Comparison of ENCODE assay signal across 8 cellular contexts in the genomic region with DNA sequence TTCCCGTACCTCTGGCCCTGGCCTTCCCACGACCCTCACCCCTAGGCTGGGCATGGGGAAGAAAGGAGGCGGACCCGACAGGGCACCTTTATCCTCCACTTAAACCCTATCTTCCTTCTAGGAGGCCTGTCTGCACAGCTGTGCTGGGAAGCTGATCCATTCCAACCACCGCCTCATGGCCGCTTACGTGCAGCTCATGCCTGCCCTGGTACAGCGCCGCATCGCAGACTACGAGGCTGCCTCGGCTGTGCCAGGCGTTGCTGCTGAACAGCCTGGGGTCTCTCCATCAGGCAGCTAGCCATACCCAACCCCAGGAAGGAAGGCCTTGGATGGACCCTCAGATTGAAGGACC. TPM values are rescaled to one million over a fixed set of nuclear protein-coding genes. Genes with fewer than 3 reads are reported as not detected.
DNase-seq lines count a peak whose midpoint lies in the region; ATAC-seq and TF ChIP-seq lines count a peak whose summit lies in the region.

No MANE protein-coding gene starts in this region.

- no peaks in the 10 kb centered on the region for H3K27me3 Mint-ChIP-seq in chondrocyte (ENCODE audit: low read depth)

- in situ Hi-C loops in IMR-90 (cut with MboI; ENCODE audit: low sequenced_read_pairs): no loop called here

- H3K14ac ChIP-seq in IMR-90 (replicated peaks; ENCODE audit: low read depth, low read length): peak overlapping the region; percentile 77

- peak overlapping the region; percentile 63 to 94; a peak in 3 of 4 replicates for H4K8ac ChIP-seq in IMR-90 (ENCODE audit: low read depth in 2 of 2, low read length in 2 of 2)

- H3K4me1 ChIP-seq in IMR-90 (ENCODE audit: control insufficient read depth, insufficient read depth, low read length) (peaks cover 8% of the 10 kb centered on the region), mononuclear cell (ENCODE audit: insufficient read depth, low read length) (peaks cover 34% of the 10 kb centered on the region)

- H3K27me3 ChIP-seq in IMR-90 (ENCODE audit: control insufficient read depth, insufficient read depth, low read length) (no peaks in the 10 kb centered on the region), mononuclear cell (ENCODE audit: insufficient read depth, low read length) (no peaks in the 10 kb centered on the region)

- POLR2A ChIA-PET in IMR-90 (lab: Charles Lee; ENCODE audit: unreplicated experiment): interaction anchor here (0.8 kb wide), 1 partner anchor 8 kb away, joined by 3 read pairs; no protein-coding TSS in a partner anchor

- H3K79me1 ChIP-seq in IMR-90 (ENCODE audit: low read depth in 1 of 2, low read length in 2 of 2): peaks cover 40 to 67% of the 10 kb centered on the region in 2 experiments

- H3K27ac ChIP-seq in IMR-90 (ENCODE audit: insufficient read depth, low read length): peak overlapping the region; percentile 84

- dilution Hi-C loops in IMR-90 (cut with HindIII; ENCODE audit: low sequenced_read_pairs, unreplicated experiment): no loop called here

- peak overlapping the region; percentile 54 for H3K56ac ChIP-seq in IMR-90 (ENCODE audit: extremely low read depth, insufficient read depth, low read length)

- H2AK5ac ChIP-seq in IMR-90 (ENCODE audit: low read depth, low read length): peak overlapping the region; percentile 87

- H2AK9ac ChIP-seq in IMR-90 (replicated peaks; ENCODE audit: low read depth, low read length, poor library complexity): peak overlapping the region; percentile 75

- H3K36me3 Mint-ChIP-seq in chondrocyte (ENCODE audit: low read depth): peaks cover 19% of the 10 kb centered on the region

- peak overlapping the region; percentile 82 for H3K4me3 ChIP-seq in IMR-90 (ENCODE audit: insufficient read depth, low read depth, low read length)
- peak overlapping the region; percentile 58 for H3K4me3 ChIP-seq in mononuclear cell (ENCODE audit: low read length)

- H3K4me2 ChIP-seq in IMR-90 (ENCODE audit: low read depth, low read length): peak overlapping the region; percentile 66

- H4K20me1 ChIP-seq in IMR-90 (ENCODE audit: insufficient read depth, low read length): peaks cover 10% of the 10 kb centered on the region

- H3K23ac ChIP-seq in IMR-90 (ENCODE audit: low read depth, low read length): peak overlapping the region; percentile 71; the same call in 1 of the 2 replicates

- H4K91ac ChIP-seq in IMR-90 (ENCODE audit: insufficient read depth, low read depth, low read length): peak overlapping the region; percentile 36; the same call in 1 of the 2 replicates

- DNase-seq in IMR-90 (no peak), chondrocyte (ENCODE audit: low spot score) (no peak), iPS-NIHi11 (ENCODE audit: low spot score) (no peak), HK-2 (ENCODE audit: unreplicated experiment) (no peak)

- H3K9me3 ChIP-seq in IMR-90 (ENCODE audit: control insufficient read depth, insufficient read depth, low read length) (no peaks in the 10 kb centered on the region), mononuclear cell (ENCODE audit: low read depth, low read length) (no peaks in the 10 kb centered on the region)

- H3K9ac ChIP-seq in IMR-90 (ENCODE audit: low read depth, low read length): peak overlapping the region; percentile 85

- peak overlapping the region; percentile 74 for H2BK5ac ChIP-seq in IMR-90 (ENCODE audit: low read depth, low read length, poor library complexity, severe bottlenecking)

- H3K9me1 ChIP-seq in IMR-90 (ENCODE audit: insufficient read depth, low read length): peaks cover 9% of the 10 kb centered on the region; the same call in 1 of the 2 replicates

- peaks cover 31% of the 10 kb centered on the region for H3K36me3 ChIP-seq in IMR-90 (ENCODE audit: control insufficient read depth, insufficient read depth, low read length)

- no peak overlapping the region for H3K18ac ChIP-seq in IMR-90 (ENCODE audit: low read depth, low read length)

- peak overlapping the region; percentile 99 for H3K27ac Mint-ChIP-seq in chondrocyte (ENCODE audit: unreplicated experiment)

- TF ChIP-seq POLR2A in GM18505 (IDR thresholded peaks at IDR 0.05; ENCODE audit: borderline replicate concordance, extremely low read depth, insufficient read depth, insufficient read length) (no peak), IMR-90 (IDR thresholded peaks at IDR 0.05; ENCODE audit: low read depth, low read length) (no peak)

- peak overlapping the region; percentile 69 for H3K4ac ChIP-seq in IMR-90 (ENCODE audit: low read depth, low read length)

- H3K9me3 Mint-ChIP-seq in chondrocyte (ENCODE audit: low read depth): no peaks in the 10 kb centered on the region

- H2BK15ac ChIP-seq in IMR-90 (ENCODE audit: low read depth, low read length): no peak overlapping the region

- no peak overlapping the region for H2BK20ac ChIP-seq in IMR-90 (ENCODE audit: low read depth, low read length)

- CTCF ChIA-PET in IMR-90 (lab: Yijun Ruan, JAX): interaction anchor here (1.2 to 1.4 kb wide), 2 partner anchors 8 to 103 kb away, joined by 3 to 4 read pairs; no protein-coding TSS in a partner anchor

- H3K4me1 Mint-ChIP-seq in chondrocyte (ENCODE audit: low read depth): peaks cover 39% of the 10 kb centered on the region

- no peak overlapping the region for H2BK120ac ChIP-seq in IMR-90 (ENCODE audit: low read depth, low read length)

- TF ChIP-seq RAD21 in IMR-90 (IDR thresholded peaks at IDR 0.05; ENCODE audit: low read length): no peak

- H2AFZ ChIP-seq in IMR-90 (replicated peaks; ENCODE audit: low read length, poor library complexity): peak overlapping the region; percentile 96

- ATAC-seq in GM18505 (IDR thresholded peaks at IDR 0.05; ENCODE audit: unreplicated experiment) (peak; percentile 2), IMR-90 (ENCODE audit: low read depth) (peak; percentile 3), HG02884 (IDR thresholded peaks at IDR 0.05; ENCODE audit: unreplicated experiment) (no peak), HG03432 (IDR thresholded peaks at IDR 0.05; ENCODE audit: unreplicated experiment) (no peak)

- 0% methylated on average over 2 of the region's 13 CpGs; no CpG with 5 or more reads in 1 of the 2 experiments for WGBS in IMR-90 (ENCODE audit: extremely low coverage in 2 of 2, insufficient read length in 1 of 2), 2 experiments

- BruUV-seq in IMR-90 (replicated peaks; lab: Mats Ljungman, UMichigan): no TSS peak

- no peak for TF ChIP-seq CTCF in IMR-90 (conservative IDR thresholded peaks at IDR 0.05; ENCODE audit: low read depth, low read length)
- no peak for TF ChIP-seq CTCF in chondrocyte (IDR thresholded peaks at IDR 0.05)

- H4K5ac ChIP-seq in IMR-90 (ENCODE audit: low read depth, low read length): peak overlapping the region; percentile 35

- peak overlapping the region; percentile 92 for H3K4me3 Mint-ChIP-seq in chondrocyte (ENCODE audit: unreplicated experiment)

- intact Hi-C loops in IMR-90 (cut with micrococcal nuclease): loop anchor here (5.0 kb wide), 2 partner anchors 120 to 200 kb away; a partner anchor contains a TSS

TF ChIP-seq in IMR-90, 13 proteins besides CTCF, POLR2A, EP300 and RAD21:
- no peak for TF ChIP-seq RFX5 (IDR thresholded peaks at IDR 0.05; ENCODE audit: low read depth, low read length)
- TF ChIP-seq MXI1 (IDR thresholded peaks at IDR 0.05; ENCODE audit: borderline replicate concordance, low read depth, low read length): peak; percentile 27; the same call in 1 of the 2 replicates
TF ChIP-seq in IMR-90: peak in this region for 1.

RNA-seq across cellular contexts. Expression of a gene that starts 0.6 kb away (rescaled TPM):
- 24.7 and 27.5 TPM in 2 replicates for total RNA-seq in IMR-90 (2012; rRNA removed)
- 22.8 and 27.1 TPM in 2 replicates for polyA plus RNA-seq in IMR-90 (2012; rRNA removed)
- 19.9 and 21.4 TPM in 2 replicates for polyA plus RNA-seq in IMR-90 (2012; cell fraction: cytosol; rRNA removed)
- polyA plus RNA-seq in IMR-90 (2012; cell fraction: nucleus; rRNA removed; ENCODE audit: low replicate concordance): 20.0 and 35.9 TPM in 2 replicates
- 27.4 to 34.1 TPM (median 28.7 TPM) in 3 replicates for total RNA-seq in chondrocyte
- 70.2 TPM for total RNA-seq in mononuclear cell

RNA-seq across cellular contexts. Expression of a gene that starts 0.8 kb away (rescaled TPM):
- 76.7 and 84.4 TPM in 2 replicates for total RNA-seq in IMR-90 (2012; rRNA removed)
- polyA plus RNA-seq in IMR-90 (2012; rRNA removed): 91.9 and 93.9 TPM in 2 replicates
- polyA plus RNA-seq in IMR-90 (2012; cell fraction: cytosol; rRNA removed): 77.7 and 88.8 TPM in 2 replicates
- polyA plus RNA-seq in IMR-90 (2012; cell fraction: nucleus; rRNA removed; ENCODE audit: low replicate concordance): 232 and 369 TPM in 2 replicates
- 57.7 to 61.4 TPM (median 57.7 TPM) in 3 replicates for total RNA-seq in chondrocyte
- total RNA-seq in mononuclear cell: 33.3 TPM

RNA-seq across cellular contexts. Expression of a gene that starts 8.2 kb away (rescaled TPM):
- total RNA-seq in IMR-90 (2012; rRNA removed): 13.8 and 14.2 TPM in 2 replicates
- 22.3 and 23.7 TPM in 2 replicates for polyA plus RNA-seq in IMR-90 (2012; rRNA removed)
- polyA plus RNA-seq in IMR-90 (2012; cell fraction: cytosol; rRNA removed): 12.9 and 15.6 TPM in 2 replicates
- 112 and 171 TPM in 2 replicates for polyA plus RNA-seq in IMR-90 (2012; cell fraction: nucleus; rRNA removed; ENCODE audit: low replicate concordance)
- total RNA-seq in chondrocyte: 27.2 to 36.9 TPM (median 27.6 TPM) in 3 replicates
- total RNA-seq in mononuclear cell: 12.1 TPM

RNA-seq across cellular contexts. Expression of a gene that starts 15.2 kb away (rescaled TPM):
- 1.4 and 1.8 TPM in 2 replicates for total RNA-seq in IMR-90 (2012; rRNA removed)
- polyA plus RNA-seq in IMR-90 (2012; rRNA removed): 3.0 and 3.6 TPM in 2 replicates
- polyA plus RNA-seq in IMR-90 (2012; cell fraction: cytosol; rRNA removed): 1.1 and 1.2 TPM in 2 replicates
- 24.1 and 31.5 TPM in 2 replicates for polyA plus RNA-seq in IMR-90 (2012; cell fraction: nucleus; rRNA removed; ENCODE audit: low replicate concordance)
- 3.8 to 7.4 TPM (median 5.8 TPM) in 3 replicates for total RNA-seq in chondrocyte
- 18.3 TPM for total RNA-seq in mononuclear cell

RNA-seq across cellular contexts. Expression of a gene that starts 41.1 kb away (rescaled TPM):
- total RNA-seq in IMR-90 (2012; rRNA removed) (0.36 and 0.56 TPM in 2 replicates), chondrocyte (2.6 to 3.8 TPM (median 3.2 TPM) in 3 replicates), mononuclear cell (0.31 TPM)
- polyA plus RNA-seq in IMR-90 (2012; rRNA removed): 1.4 and 1.5 TPM in 2 replicates
- polyA plus RNA-seq in IMR-90 (2012; cell fraction: cytosol; rRNA removed): 0.03 and 0.24 TPM in 2 replicates
- polyA plus RNA-seq in IMR-90 (2012; cell fraction: nucleus; rRNA removed; ENCODE audit: low replicate concordance): 22.7 and 24.0 TPM in 2 replicates

Comparison
In these comparisons a context has a peak if more than half of its experiments do, and no peak if none do; other contexts are left out.
1. ATAC-seq: peak in GM18505 (single experiment) and IMR-90 (single experiment); none in HG02884 (single experiment) and HG03432 (single experiment).